In the genomic region with DNA sequence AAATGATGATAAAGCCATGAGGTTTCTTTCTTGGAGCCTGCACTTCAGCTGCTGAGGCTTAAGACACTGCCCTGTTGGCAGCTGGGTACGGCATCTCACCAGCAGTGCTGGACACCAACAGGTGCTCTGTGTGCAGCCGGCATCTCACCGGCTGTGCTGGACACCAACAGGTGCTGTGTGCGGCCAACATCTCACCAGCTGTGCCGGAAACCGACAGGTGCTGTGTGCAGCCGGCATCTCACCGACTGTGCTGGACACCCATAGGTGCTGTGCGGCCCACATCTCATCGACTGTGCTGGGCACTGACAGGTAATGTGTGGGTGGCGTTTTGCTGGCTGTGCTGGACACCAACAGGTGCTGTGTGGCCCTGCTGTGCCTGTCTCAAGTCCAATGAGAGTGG, we compare ENCODE assay signal across 21 cellular contexts.
"Had no signal": no experiment of that assay in that cellular context is flagged by ENCODE, and none has a peak within 500 bp of the region (broad histone marks: within the 10 kb centered on the region; RNA-seq: fewer than 3 reads in every experiment).

No MANE protein-coding gene starts in this region.

- H3K27ac Mint-ChIP-seq: activated naive CD4-positive, alpha-beta T cell treated with anti-CD3 and anti-CD28 coated beads, Interleukin-2, amount 50 U/mL, for 72 hours; activated T-cell treated with anti-CD3 and anti-CD28 coated beads, Interleukin-2, amount 50 U/mL, for 24 hours; activated T-helper 17 cell treated with anti-CD3 and anti-CD28 coated beads, Interleukin-2, amount 50 U/mL, for 72 hours; brain; dendritic cell treated with granulocyte-macrophage colony-stimulating factor and Interleukin-4, amounts not matched to agents 40 ng/mL and 50 ng/mL, for 4 days; memory B cell had no signal

- H3K4me1 ChIP-seq: heart right ventricle had no signal

- H3K36me3 Mint-ChIP-seq: activated naive CD4-positive, alpha-beta T cell treated with anti-CD3 and anti-CD28 coated beads, Interleukin-2, amount 50 U/mL, for 72 hours; brain had no signal

- H3K9me3 Mint-ChIP-seq: activated naive CD4-positive, alpha-beta T cell treated with anti-CD3 and anti-CD28 coated beads, Interleukin-2, amount 50 U/mL, for 72 hours; activated T-cell treated with anti-CD3 and anti-CD28 coated beads, Interleukin-2, amount 50 U/mL, for 24 hours; activated T-helper 17 cell treated with anti-CD3 and anti-CD28 coated beads, Interleukin-2, amount 50 U/mL, for 72 hours; dendritic cell treated with granulocyte-macrophage colony-stimulating factor and Interleukin-4, amounts not matched to agents 40 ng/mL and 50 ng/mL, for 4 days; memory B cell had no signal

- H3K4me3 ChIP-seq: heart right ventricle had no signal

- H3K4me1 Mint-ChIP-seq: brain had no signal

- H3K4me3 Mint-ChIP-seq: activated T-cell treated with anti-CD3 and anti-CD28 coated beads, Interleukin-2, amount 50 U/mL, for 24 hours; activated T-helper 17 cell treated with anti-CD3 and anti-CD28 coated beads, Interleukin-2, amount 50 U/mL, for 72 hours; brain; dendritic cell treated with granulocyte-macrophage colony-stimulating factor and Interleukin-4, amounts not matched to agents 40 ng/mL and 50 ng/mL, for 4 days; memory B cell had no signal

- DNase-seq: activated CD4-positive, alpha-beta T cell treated with anti-CD3 and anti-CD28 coated beads for 1 hour; activated CD4-positive, alpha-beta T cell treated with anti-CD3 and anti-CD28 coated beads, Interleukin-2, amount 50 U/mL, for 1 hour; activated T-cell treated with anti-CD3 and anti-CD28 coated beads, Interleukin-2, amount 50 U/mL, for 24 hours; aorta; effector CD8-positive, alpha-beta T cell; erythroblast; foreskin fibroblast; heart right ventricle; islet precursor cell; left cardiac atrium; occipital lobe; small intestine; stimulated activated CD4-positive, alpha-beta T cell treated with anti-CD3 and anti-CD28 coated beads, Interleukin-15, amount 100 ng/mL, for 24 hours; stimulated activated naive CD4-positive, alpha-beta T cell; T-helper 9 cell had no signal

- H3K36me3 ChIP-seq: heart right ventricle had no signal

- H3K9me3 ChIP-seq: heart right ventricle had no signal

- H3K27ac ChIP-seq: heart right ventricle had no signal

- ATAC-seq: activated naive CD4-positive, alpha-beta T cell treated with anti-CD3 and anti-CD28 coated beads, Interleukin-2, amount 50 U/mL, for 72 hours; activated T-helper 17 cell treated with anti-CD3 and anti-CD28 coated beads, Interleukin-2, amount 50 U/mL, for 72 hours; heart right ventricle; left cardiac atrium; sciatic nerve had no signal
